ENCODE assay signal across 11 cellular contexts in the genomic region with DNA sequence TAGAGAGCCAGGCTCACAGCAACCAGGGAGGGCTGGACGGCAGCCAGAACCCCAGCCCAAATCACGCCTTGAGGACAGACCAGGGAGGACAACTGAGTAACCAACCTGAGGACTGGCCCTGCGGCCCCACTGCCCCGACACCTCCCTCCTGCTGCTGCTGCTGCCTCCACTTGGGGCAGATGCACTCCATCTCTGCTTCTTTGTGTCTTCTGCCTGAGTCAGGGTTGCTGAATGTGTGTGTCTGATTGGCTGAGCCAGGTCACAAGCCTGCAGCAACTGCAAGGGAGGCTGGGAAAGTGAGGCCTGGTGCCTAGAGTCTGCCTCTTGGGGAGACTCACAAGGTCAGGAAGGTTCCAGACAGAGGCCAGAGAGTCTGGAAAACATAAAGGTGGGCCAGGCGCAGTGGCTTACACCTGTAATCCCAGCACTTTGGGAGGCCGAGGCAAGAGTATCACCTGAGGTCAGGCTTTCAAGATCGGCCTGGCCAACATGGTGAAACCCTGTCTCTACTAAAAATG.
A peak's percentile ranks its signal among the peaks of the same experiment; 100 is the strongest.
DNase-seq lines count a peak whose midpoint lies in the region; ATAC-seq, FAIRE-seq and TF ChIP-seq lines count a peak whose summit lies in the region.
"Had no signal": no experiment of that assay in that cellular context is flagged by ENCODE, and none has a peak within 500 bp of the region (broad histone marks: within the 10 kb centered on the region; RNA-seq: fewer than 3 reads in every experiment).

No MANE protein-coding gene starts in this region.

- peak overlapping the region; percentile 67 for H3K27ac Mint-ChIP-seq in T-helper 1 cell treated with Interleukin-12 subunit alpha and Interleukin-12 subunit beta and Interleukin-4 antibody, amounts not matched to agents 30 μg/mL and 1 μg/mL, for 36 hours

- H3K4me2 ChIP-seq in A549, result no peak overlapping the region

- peak overlapping the region in 1 of 2 experiments; percentile 24; a peak in 3 of 6 replicates for H3K27ac ChIP-seq in A549
- no peak overlapping the region for H3K27ac ChIP-seq in tibial artery

- no peaks in the 10 kb centered on the region for H3K27me3 Mint-ChIP-seq in T-helper 1 cell treated with Interleukin-12 subunit alpha and Interleukin-12 subunit beta and Interleukin-4 antibody, amounts not matched to agents 30 μg/mL and 1 μg/mL, for 36 hours (ENCODE audit: low read depth)

- peak; percentile 11 to 18; a peak in 1 of 5 replicates for TF ChIP-seq RAD21 in A549 (conservative IDR thresholded peaks at IDR 0.05 in 1 of 2, IDR thresholded peaks at IDR 0.05 in 1 of 2)

- H3K4me3 ChIP-seq in A549, result no peak overlapping the region
- no peak overlapping the region for H3K4me3 ChIP-seq in fibroblast of mammary gland (ENCODE audit: control insufficient read depth, low read depth, low read length)
- no peak overlapping the region for H3K4me3 ChIP-seq in tibial artery
- H3K4me3 ChIP-seq: lung had no signal

- POLR2A ChIA-PET in A549 (lab: Yijun Ruan, JAX), result interaction anchor here (0.6 kb wide), 1 partner anchor 30 kb away, joined by 3 read pairs; no protein-coding TSS in a partner anchor

- ATAC-seq in A549, result peak in 1 of 2 experiments; percentile 81; a peak in 3 of 6 replicates
- no peak for ATAC-seq in GM18868 (IDR thresholded peaks at IDR 0.05; ENCODE audit: unreplicated experiment)
- no peak for ATAC-seq in HG03139 (IDR thresholded peaks at IDR 0.05; ENCODE audit: unreplicated experiment)

- peaks cover 41% of the 10 kb centered on the region for H3K4me1 Mint-ChIP-seq in T-helper 1 cell treated with Interleukin-12 subunit alpha and Interleukin-12 subunit beta and Interleukin-4 antibody, amounts not matched to agents 30 μg/mL and 1 μg/mL, for 36 hours (ENCODE audit: low read depth)

- WGBS in A549 (ENCODE audit: missing lambda C conversion rate), result 93% methylated on average over 7 of the region's 7 CpGs

- TF ChIP-seq CTCF in A549 (IDR thresholded peaks at IDR 0.05) (no peak), GM12874 (IDR thresholded peaks at IDR 0.05; ENCODE audit: insufficient read depth, low read depth, low read length) (0 out of 2 replicates have a peak, but pooled peaks have one; percentile 21), fibroblast of mammary gland (conservative IDR thresholded peaks at IDR 0.05; ENCODE audit: control insufficient read depth, insufficient read depth, low read depth, low read length) (no peak), tibial artery (IDR thresholded peaks at IDR 0.05) (no peak)

- H3K9me3 ChIP-seq in A549 (no peaks in the 10 kb centered on the region), tibial artery (no peaks in the 10 kb centered on the region)

- no peaks in the 10 kb centered on the region for H3K27me3 ChIP-seq in tibial artery

- intact Hi-C loops in tibial artery (cut with DNase I; ENCODE audit: low total_unique reads), result no loop called here

- no peak for TF ChIP-seq EP300 in A549 (IDR thresholded peaks at IDR 0.05)

- no peak for FAIRE-seq in A549 (lab: Jason Lieb, UNC)
- FAIRE-seq: TTC549 had no signal

- H3K36me3 Mint-ChIP-seq in T-helper 1 cell treated with Interleukin-12 subunit alpha and Interleukin-12 subunit beta and Interleukin-4 antibody, amounts not matched to agents 30 μg/mL and 1 μg/mL, for 36 hours (ENCODE audit: low read depth), result peaks cover 12% of the 10 kb centered on the region

- H3K4me1 ChIP-seq in A549 (peaks cover 9% of the 10 kb centered on the region; the same call in 2 of the 3 replicates), tibial artery (no peaks in the 10 kb centered on the region)

- DNase-seq in A549 (ENCODE audit: low read depth in 1 of 2, low spot score in 1 of 2), result peak in 1 of 2 experiments; percentile 68
- DNase-seq in fibroblast of mammary gland (ENCODE audit: low read depth), result peak; percentile 38
- no peak for DNase-seq in COR-L47 (lab: John Stamatoyannopoulos, UW)
- DNase-seq in tibial artery, result no peak
- DNase-seq: NCI-H1048 had no signal

- H3K9me3 Mint-ChIP-seq in T-helper 1 cell treated with Interleukin-12 subunit alpha and Interleukin-12 subunit beta and Interleukin-4 antibody, amounts not matched to agents 30 μg/mL and 1 μg/mL, for 36 hours, result no peaks in the 10 kb centered on the region

- no peaks in the 10 kb centered on the region for H3K36me3 ChIP-seq in tibial artery

- CTCF ChIA-PET in A549 (lab: Yijun Ruan, JAX), result interaction anchor here (1.1 to 1.7 kb wide), 2 partner anchors 84 to 87 kb away, joined by 4 to 6 read pairs; no protein-coding TSS in a partner anchor

- peak overlapping the region; percentile 83 for H3K4me3 Mint-ChIP-seq in T-helper 1 cell treated with Interleukin-12 subunit alpha and Interleukin-12 subunit beta and Interleukin-4 antibody, amounts not matched to agents 30 μg/mL and 1 μg/mL, for 36 hours

- TF ChIP-seq POLR2A in A549 (IDR thresholded peaks at IDR 0.05; ENCODE audit: low read length), result no peak

TF ChIP-seq in A549, 52 proteins besides CTCF, POLR2A, EP300 and RAD21:
- no peak for TF ChIP-seq EHMT2 (IDR thresholded peaks at IDR 0.05; ENCODE audit: low read depth)
- TF ChIP-seq ZSCAN20 (CRISPR knock-in tag; IDR thresholded peaks at IDR 0.05), result no peak
- TF ChIP-seq, protein P1, sequence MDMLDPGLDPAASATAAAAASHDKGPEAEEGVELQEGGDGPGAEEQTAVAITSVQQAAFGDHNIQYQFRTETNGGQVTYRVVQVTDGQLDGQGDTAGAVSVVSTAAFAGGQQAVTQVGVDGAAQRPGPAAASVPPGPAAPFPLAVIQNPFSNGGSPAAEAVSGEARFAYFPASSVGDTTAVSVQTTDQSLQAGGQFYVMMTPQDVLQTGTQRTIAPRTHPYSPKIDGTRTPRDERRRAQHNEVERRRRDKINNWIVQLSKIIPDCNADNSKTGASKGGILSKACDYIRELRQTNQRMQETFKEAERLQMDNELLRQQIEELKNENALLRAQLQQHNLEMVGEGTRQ (IDR thresholded peaks at IDR 0.05), result peak; percentile 58
